In the genomic region with DNA sequence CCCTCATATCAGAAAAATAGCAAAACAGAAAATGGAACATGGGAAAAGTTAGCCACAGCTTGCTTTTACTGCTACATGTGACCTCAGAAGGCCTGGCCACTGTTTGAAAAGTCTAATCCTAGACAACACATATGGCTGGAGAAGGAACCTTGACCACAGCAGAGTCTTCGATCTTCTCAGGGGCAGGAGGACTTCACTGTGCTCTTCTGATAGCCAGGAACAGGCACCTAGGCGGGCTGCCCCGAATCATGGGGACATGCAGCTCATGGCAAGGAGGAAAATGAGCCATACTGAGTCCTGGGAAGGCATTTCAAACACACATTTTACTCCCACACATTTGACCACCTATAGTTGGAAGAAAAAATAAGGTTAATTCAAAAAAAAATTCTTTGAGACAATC, we compare ENCODE assay signal across 20 cellular contexts. TPM values are rescaled to one million over a fixed set of nuclear protein-coding genes. Genes with fewer than 3 reads are reported as not detected.
"Had no signal": no experiment of that assay in that cellular context is flagged by ENCODE, and none has a peak within 500 bp of the region (broad histone marks: within the 10 kb centered on the region; RNA-seq: fewer than 3 reads in every experiment).

No MANE protein-coding gene starts in this region.

- H3K4me3 ChIP-seq: gastrocnemius medialis, heart right ventricle, thoracic aorta, upper lobe of right lung had no signal

- H3K36me3 Mint-ChIP-seq: activated CD4-positive, alpha-beta memory T cell treated with anti-CD3 and anti-CD28 coated beads for 36 hours; immature natural killer cell; naive thymus-derived CD4-positive, alpha-beta T cell; stimulated activated effector memory CD8-positive, alpha-beta T cell treated with anti-CD3 and anti-CD28 coated beads, Interleukin-12 subunit alpha, Interleukin-12 subunit beta, amount 100 ng/mL, for 72 hours had no signal

- H3K4me1 Mint-ChIP-seq: activated B cell treated with CpG ODN at 0.5 μM for 24 hours; activated naive CD8-positive, alpha-beta T cell treated with anti-CD3 and anti-CD28 coated beads, Interleukin-2, amount 50 U/mL, for 24 hours had no signal

- H3K4me1 ChIP-seq: gastrocnemius medialis, parathyroid adenoma had no signal

- H3K36me3 ChIP-seq: gastrocnemius medialis, heart right ventricle, thoracic aorta, upper lobe of right lung had no signal

- H3K9me3 ChIP-seq: gastrocnemius medialis, thoracic aorta, upper lobe of right lung had no signal

- H3K27ac Mint-ChIP-seq: activated B cell treated with CpG ODN at 0.5 μM for 24 hours; activated CD4-positive, alpha-beta memory T cell treated with anti-CD3 and anti-CD28 coated beads for 36 hours; activated naive CD4-positive, alpha-beta T cell treated with anti-CD3 and anti-CD28 coated beads for 36 hours; activated naive CD8-positive, alpha-beta T cell treated with anti-CD3 and anti-CD28 coated beads, Interleukin-2, amount 50 U/mL, for 24 hours; naive thymus-derived CD4-positive, alpha-beta T cell had no signal

- H3K4me3 Mint-ChIP-seq: activated B cell treated with CpG ODN at 0.5 μM for 24 hours; activated CD4-positive, alpha-beta memory T cell treated with anti-CD3 and anti-CD28 coated beads for 36 hours; activated naive CD4-positive, alpha-beta T cell treated with anti-CD3 and anti-CD28 coated beads for 36 hours; activated naive CD8-positive, alpha-beta T cell treated with anti-CD3 and anti-CD28 coated beads, Interleukin-2, amount 50 U/mL, for 24 hours; activated T-cell treated with anti-CD3 and anti-CD28 coated beads, Interleukin-2, amount 50 U/mL, for 4 hours; naive thymus-derived CD4-positive, alpha-beta T cell; stimulated activated effector memory CD8-positive, alpha-beta T cell treated with anti-CD3 and anti-CD28 coated beads, Interleukin-12 subunit alpha, Interleukin-12 subunit beta, amount 100 ng/mL, for 72 hours had no signal

- H3K9me3 Mint-ChIP-seq: activated B cell treated with CpG ODN at 0.5 μM for 24 hours; activated CD4-positive, alpha-beta memory T cell treated with anti-CD3 and anti-CD28 coated beads for 36 hours; activated naive CD4-positive, alpha-beta T cell treated with anti-CD3 and anti-CD28 coated beads for 36 hours; activated naive CD8-positive, alpha-beta T cell treated with anti-CD3 and anti-CD28 coated beads, Interleukin-2, amount 50 U/mL, for 24 hours; activated T-cell treated with anti-CD3 and anti-CD28 coated beads, Interleukin-2, amount 50 U/mL, for 4 hours; immature natural killer cell; naive thymus-derived CD4-positive, alpha-beta T cell; stimulated activated effector memory CD8-positive, alpha-beta T cell treated with anti-CD3 and anti-CD28 coated beads, Interleukin-12 subunit alpha, Interleukin-12 subunit beta, amount 100 ng/mL, for 72 hours had no signal

- H3K27ac ChIP-seq: gastrocnemius medialis, parathyroid adenoma, thoracic aorta, upper lobe of right lung had no signal

- DNase-seq: activated B cell treated with CpG ODN at 0.5 μM for 24 hours; activated CD4-positive, alpha-beta memory T cell treated with anti-CD3 and anti-CD28 coated beads for 36 hours; activated CD4-positive, alpha-beta T cell treated with anti-CD3 and anti-CD28 coated beads for 4 hours; activated naive CD4-positive, alpha-beta T cell treated with anti-CD3 and anti-CD28 coated beads for 36 hours; activated naive CD8-positive, alpha-beta T cell treated with anti-CD3 and anti-CD28 coated beads, Interleukin-2, amount 50 U/mL, for 24 hours; activated T-cell treated with anti-CD3 and anti-CD28 coated beads, Interleukin-2, amount 50 U/mL, for 4 hours; anterior cingulate cortex; cerebellar nuclear complex; dermis blood vessel endothelial cell; effector memory CD4-positive, alpha-beta T cell; gastrocnemius medialis; heart right ventricle; mesenchymal stem cell; naive thymus-derived CD4-positive, alpha-beta T cell; stimulated activated CD4-positive, alpha-beta T cell treated with anti-CD3 and anti-CD28 coated beads, Interleukin-4, amount 100 ng/mL, for 24 hours; upper lobe of right lung had no signal

RNA-seq across cellular contexts. Expression of gene ADORA2B, which starts 31.1 kb away (rescaled TPM):
- total RNA-seq: activated B cell treated with CpG ODN at 0.5 μM for 24 hours had no signal
